Comparison of ENCODE assay signal across 11 cellular contexts in the genomic region with DNA sequence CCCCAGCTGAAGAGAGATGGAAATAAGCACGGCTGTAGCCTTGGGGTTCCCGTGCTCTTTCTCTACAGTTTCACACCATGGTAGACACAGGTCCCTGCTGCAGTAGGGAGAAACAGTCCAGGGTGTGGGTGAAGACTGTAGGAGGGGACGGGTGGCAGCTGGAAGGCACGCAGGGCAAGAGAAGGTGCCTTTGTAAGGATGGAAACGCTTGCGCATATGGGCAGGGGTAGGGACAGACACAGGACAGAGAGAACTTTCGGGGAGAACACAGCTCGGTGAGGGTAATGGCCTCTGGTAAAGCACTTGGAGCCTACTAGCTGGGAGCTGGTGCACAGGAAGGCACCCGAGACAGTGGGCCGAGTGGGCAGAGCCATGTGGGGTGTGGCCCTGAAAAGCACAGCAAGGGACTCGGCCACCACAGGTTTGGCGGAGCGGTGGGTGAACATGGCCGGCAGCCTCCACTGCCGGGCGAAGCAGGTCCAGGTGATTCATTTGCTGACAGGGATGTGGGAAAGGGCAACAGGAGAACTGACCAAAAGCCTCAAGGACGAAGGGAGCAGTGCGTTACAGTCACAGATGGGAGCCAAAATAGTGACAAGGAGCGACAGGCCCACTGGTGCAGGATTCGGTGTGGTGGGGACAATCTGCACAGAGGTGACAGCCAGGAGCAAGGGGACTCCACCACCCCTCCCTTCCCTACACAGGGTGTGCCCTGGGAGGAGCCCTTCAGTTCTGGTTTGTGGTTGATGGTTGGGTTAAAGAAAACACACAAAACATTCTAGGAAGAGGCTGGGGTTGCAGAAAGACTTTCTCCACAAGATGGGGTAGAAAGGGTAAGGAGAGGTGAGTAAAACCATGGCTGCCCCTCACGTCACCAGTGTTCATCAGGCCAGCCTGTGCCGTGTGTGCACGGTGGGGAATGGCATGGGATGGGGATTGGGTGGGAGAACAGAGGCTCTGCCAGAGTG.
DNase-seq lines count a peak whose midpoint lies in the region; ATAC-seq, FAIRE-seq and TF ChIP-seq lines count a peak whose summit lies in the region.
"Had no signal": no experiment of that assay in that cellular context is flagged by ENCODE, and none has a peak within 500 bp of the region (broad histone marks: within the 10 kb centered on the region; RNA-seq: fewer than 3 reads in every experiment).

No MANE protein-coding gene starts in this region.

- H3K9me3 ChIP-seq in H9 (ENCODE audit: control insufficient read depth, low read depth, low read length): no peaks in the 10 kb centered on the region
- H3K9me3 ChIP-seq: psoas muscle had no signal

- no peak overlapping the region for H3K9ac ChIP-seq in H9 (ENCODE audit: extremely low read depth, insufficient read length, low read length)
- H3K9ac ChIP-seq: KMS-11 had no signal

- WGBS in H9 (ENCODE audit: extremely low coverage, insufficient read length, low lambda C conversion rate): no CpG with 5 or more reads among the region's 23 CpGs

- H3K4me3 Mint-ChIP-seq in H9: peak overlapping the region in 1 of 2 experiments; percentile 48; a peak in 2 of 5 replicates
- H3K4me3 Mint-ChIP-seq in activated CD4-positive, alpha-beta memory T cell treated with anti-CD3 and anti-CD28 coated beads, Interleukin-2, amount 10 ng/mL, durations not matched to agents 7 days and 5 days: no peak overlapping the region
- H3K4me3 Mint-ChIP-seq in effector memory CD8-positive, alpha-beta T cell: peak overlapping the region; percentile 70 to 73

- no peak overlapping the region for H4K8ac ChIP-seq in H9 (replicated peaks; ENCODE audit: insufficient read length, low read depth, low read length)

- POLR2A ChIA-PET in activated CD4-positive, alpha-beta memory T cell treated with anti-CD3 and anti-CD28 coated beads, Interleukin-2, amount 10 ng/mL, durations not matched to agents 7 days and 5 days (lab: Charles Lee): interaction anchor here (0.6 to 1.4 kb wide), 3 partner anchors 59 to 167 kb away, joined by 3 to 7 read pairs (median 6); no protein-coding TSS in a partner anchor

- CTCF ChIA-PET in activated CD4-positive, alpha-beta memory T cell treated with anti-CD3 and anti-CD28 coated beads, Interleukin-2, amount 10 ng/mL, durations not matched to agents 7 days and 5 days (lab: Charles Lee): no interaction called here

- H2BK5ac ChIP-seq in H9 (ENCODE audit: insufficient read length, low read length): no peak overlapping the region

- no peak overlapping the region for H4K91ac ChIP-seq in H9 (ENCODE audit: insufficient read length, low read depth, low read length)

- no peak overlapping the region for H3K4ac ChIP-seq in H9 (ENCODE audit: low read depth, low read length)

- no peak overlapping the region for H2AFZ ChIP-seq in H9 (ENCODE audit: low read length)

- no peak overlapping the region for H4K5ac ChIP-seq in H9 (ENCODE audit: insufficient read length, low read depth, low read length)

- H4K20me1 ChIP-seq in H9 (ENCODE audit: control insufficient read depth, insufficient read depth, insufficient read length): no peaks in the 10 kb centered on the region

- H3K4me2 ChIP-seq in H9 (ENCODE audit: insufficient read depth, insufficient read length, low read length): no peak overlapping the region
- H3K4me2 ChIP-seq: KMS-11 had no signal

- no peak overlapping the region for H2BK120ac ChIP-seq in H9 (ENCODE audit: low read depth, low read length, poor library complexity, severe bottlenecking)

- peak; percentile 82 for ATAC-seq in effector memory CD8-positive, alpha-beta T cell (replicated peaks)
- ATAC-seq in GM18502 (IDR thresholded peaks at IDR 0.05; ENCODE audit: poor library complexity, unreplicated experiment): no peak

- peaks cover 4 to 6% of the 10 kb centered on the region in 2 experiments; a peak in 2 of 4 replicates for H3K4me1 Mint-ChIP-seq in H9
- peaks cover 40% of the 10 kb centered on the region for H3K4me1 Mint-ChIP-seq in activated CD4-positive, alpha-beta memory T cell treated with anti-CD3 and anti-CD28 coated beads, Interleukin-2, amount 10 ng/mL, durations not matched to agents 7 days and 5 days
- peaks cover 55 to 57% of the 10 kb centered on the region in 2 donors for H3K4me1 Mint-ChIP-seq in effector memory CD8-positive, alpha-beta T cell (ENCODE audit: low read depth in 2 of 2)

- no peaks in the 10 kb centered on the region for H3K79me2 ChIP-seq in H9 (ENCODE audit: insufficient read depth, low read length)

- FAIRE-seq in RCC 7860 (lab: Jason Lieb, UNC): no peak

- no peak overlapping the region for H3T11ph ChIP-seq in H9 (ENCODE audit: low read length)

- peaks cover 8 to 14% (median 10%) of the 10 kb centered on the region in 3 experiments for H3K36me3 Mint-ChIP-seq in H9 (ENCODE audit: insufficient read depth in 1 of 3, low read depth in 3 of 3)
- H3K36me3 Mint-ChIP-seq in activated CD4-positive, alpha-beta memory T cell treated with anti-CD3 and anti-CD28 coated beads, Interleukin-2, amount 10 ng/mL, durations not matched to agents 7 days and 5 days (ENCODE audit: low read depth): peaks cover 17% of the 10 kb centered on the region
- peaks cover 2% of the 10 kb centered on the region for H3K36me3 Mint-ChIP-seq in effector memory CD8-positive, alpha-beta T cell (ENCODE audit: insufficient read depth)

- H3K27ac Mint-ChIP-seq in H9: peak overlapping the region in 2 of 3 experiments; percentile 67 to 93; a peak in 3 of 7 replicates
- H3K27ac Mint-ChIP-seq in activated CD4-positive, alpha-beta memory T cell treated with anti-CD3 and anti-CD28 coated beads, Interleukin-2, amount 10 ng/mL, durations not matched to agents 7 days and 5 days: peak overlapping the region; percentile 8
- peak overlapping the region; percentile 87 to 95 for H3K27ac Mint-ChIP-seq in effector memory CD8-positive, alpha-beta T cell

- no peak for TF ChIP-seq CTCF in H9 (conservative IDR thresholded peaks at IDR 0.05)

- no peak overlapping the region for H2BK12ac ChIP-seq in H9 (ENCODE audit: insufficient read length, low read depth, low read length)

- DNase-seq in H9: peak; percentile 23
- DNase-seq in activated CD4-positive, alpha-beta memory T cell treated with anti-CD3 and anti-CD28 coated beads, Interleukin-2, amount 10 ng/mL, durations not matched to agents 7 days and 5 days: peak; percentile 40
- no peak for DNase-seq in effector memory CD8-positive, alpha-beta T cell
- peak; percentile 24 for DNase-seq in stimulated activated CD8-positive, alpha-beta memory T cell treated with anti-CD3 and anti-CD28 coated beads, Interleukin-4, amount 100 ng/mL, for 48 hours
- no peak for DNase-seq in RCC 7860 (ENCODE audit: low spot score)
- DNase-seq in NCI-H1417 treated with DMSO at 0.1 percent for 48 hours (lab: John Stamatoyannopoulos, UW): no peak
- DNase-seq: mesenchymal stem cell, NCI-H748 treated with DMSO at 0.1 percent for 48 hours, psoas muscle had no signal

- no peaks in the 10 kb centered on the region for H3K27me3 Mint-ChIP-seq in H9 (ENCODE audit: low read depth)
- H3K27me3 Mint-ChIP-seq in activated CD4-positive, alpha-beta memory T cell treated with anti-CD3 and anti-CD28 coated beads, Interleukin-2, amount 10 ng/mL, durations not matched to agents 7 days and 5 days: peaks cover 1% of the 10 kb centered on the region
- H3K27me3 Mint-ChIP-seq in effector memory CD8-positive, alpha-beta T cell: no peaks in the 10 kb centered on the region

- no peaks in the 10 kb centered on the region; a peak in 2 of 5 replicates for H3K9me3 Mint-ChIP-seq in H9
- no peaks in the 10 kb centered on the region for H3K9me3 Mint-ChIP-seq in activated CD4-positive, alpha-beta memory T cell treated with anti-CD3 and anti-CD28 coated beads, Interleukin-2, amount 10 ng/mL, durations not matched to agents 7 days and 5 days
- H3K9me3 Mint-ChIP-seq in effector memory CD8-positive, alpha-beta T cell: no peaks in the 10 kb centered on the region

- H3K23ac ChIP-seq in H9 (ENCODE audit: insufficient read length, low read depth, low read length): no peak overlapping the region

- no peak overlapping the region for H2BK15ac ChIP-seq in H9 (ENCODE audit: low read depth, low read length)

- no peak overlapping the region for H2AK5ac ChIP-seq in H9 (ENCODE audit: insufficient read length, low read length)

- no peak overlapping the region for H3K18ac ChIP-seq in H9 (ENCODE audit: insufficient read length, low read depth, low read length)

- H3K4me1 ChIP-seq in H9 (ENCODE audit: insufficient read depth, low read length): no peaks in the 10 kb centered on the region

- H3K27ac ChIP-seq in H9 (ENCODE audit: insufficient read length, low read depth, low read length): no peak overlapping the region
- H3K27ac ChIP-seq: KMS-11 had no signal

- no peak overlapping the region for H3K56ac ChIP-seq in H9 (ENCODE audit: insufficient read length, low read depth, low read length)

- H2BK20ac ChIP-seq in H9 (ENCODE audit: low read depth, low read length, poor library complexity, severe bottlenecking): no peak overlapping the region

- no peaks in the 10 kb centered on the region for H3K27me3 ChIP-seq in H9 (ENCODE audit: insufficient read depth, low read length)

- H3K14ac ChIP-seq in H9 (ENCODE audit: insufficient read depth, low read length): no peak overlapping the region

- H3K23me2 ChIP-seq in H9 (ENCODE audit: insufficient read length, low read depth, low read length, poor library complexity, severe bottlenecking): no peaks in the 10 kb centered on the region

- no peaks in the 10 kb centered on the region for H3K79me1 ChIP-seq in H9 (ENCODE audit: insufficient read depth, low read depth, low read length, poor library complexity, severe bottlenecking)

Comparison
In these comparisons a context has a peak if more than half of its experiments do, and no peak if none do; other contexts are left out.
1. DNase-seq: peak in H9 (single experiment), activated CD4-positive, alpha-beta memory T cell treated with anti-CD3 and anti-CD28 coated beads, Interleukin-2, amount 10 ng/mL, durations not matched to agents 7 days and 5 days (single experiment) and stimulated activated CD8-positive, alpha-beta memory T cell treated with anti-CD3 and anti-CD28 coated beads, Interleukin-4, amount 100 ng/mL, for 48 hours (single experiment); none in effector memory CD8-positive, alpha-beta T cell (0 of 3), RCC 7860 (single experiment) and NCI-H1417 treated with DMSO at 0.1 percent for 48 hours (single experiment).
2. H3K27ac Mint-ChIP-seq: peak in every context shown above with its lines; median percentile 91 in effector memory CD8-positive, alpha-beta T cell; 80 in H9; 8 in activated CD4-positive, alpha-beta memory T cell treated with anti-CD3 and anti-CD28 coated beads, Interleukin-2, amount 10 ng/mL, durations not matched to agents 7 days and 5 days.